In genomic region chr2:43356774-43357173, GRCh38 we compare ENCODE assay signal across 1 cellular context.
A peak's percentile ranks its signal among the peaks of the same experiment; 100 is the strongest.
TF ChIP-seq lines count a peak whose summit lies in the region.

No MANE protein-coding gene starts in this region.

TF ChIP-seq in SK-N-SH, 30 proteins besides CTCF, POLR2A, EP300 and RAD21 (continued from another document):
- TF ChIP-seq ZBTB33 (IDR thresholded peaks at IDR 0.05; ENCODE audit: borderline replicate concordance, low read depth), result no peak
- no peak for TF ChIP-seq REST (IDR thresholded peaks at IDR 0.05; ENCODE audit: low read depth, low read length)
- no peak for TF ChIP-seq MAX (IDR thresholded peaks at IDR 0.05; ENCODE audit: low read depth)
- peak; percentile 73 for TF ChIP-seq PBX3 (IDR thresholded peaks at IDR 0.05)
- peak; percentile 57 for TF ChIP-seq TCF12 (IDR thresholded peaks at IDR 0.05)
- no peak for TF ChIP-seq USF1 (IDR thresholded peaks at IDR 0.05; ENCODE audit: borderline replicate concordance, low read depth)
TF ChIP-seq in SK-N-SH: peak in this region for 3.
